ENCODE assay signal across 11 cellular contexts in the genomic region with DNA sequence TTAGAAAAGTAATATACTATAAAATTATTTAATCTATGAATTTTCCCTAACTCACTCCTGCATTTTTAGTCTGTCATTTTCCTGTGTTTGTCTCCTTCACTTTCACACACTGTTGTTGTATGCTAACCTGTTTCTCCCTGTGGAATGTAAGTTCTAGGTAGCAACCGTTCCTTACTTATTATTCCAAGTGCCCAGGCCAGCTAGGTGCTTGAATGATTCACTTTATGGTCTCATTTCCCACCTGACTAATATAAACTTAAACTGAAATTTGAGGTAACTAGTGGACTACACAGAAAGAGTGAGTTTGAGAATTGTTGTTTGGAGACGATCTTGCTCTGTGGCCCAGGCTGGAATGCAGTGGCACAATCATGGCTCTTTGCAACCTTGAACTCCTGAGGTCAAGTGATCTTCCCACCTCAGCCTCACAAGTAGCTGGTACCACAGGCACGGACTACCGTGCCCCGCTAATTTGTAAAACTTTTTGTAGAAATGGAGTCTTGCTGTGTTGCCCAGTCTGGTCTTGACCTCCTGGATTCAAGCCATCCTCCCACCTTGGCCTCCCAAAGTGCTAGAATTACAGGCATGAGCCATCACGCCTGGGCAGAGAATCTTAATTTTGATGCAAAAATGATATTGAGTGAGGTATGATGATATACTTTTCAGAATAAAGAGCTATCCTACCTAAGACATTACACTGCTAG. TPM values are rescaled to one million over a fixed set of nuclear protein-coding genes. Genes with fewer than 3 reads are reported as not detected.
A peak's percentile ranks its signal among the peaks of the same experiment; 100 is the strongest.
DNase-seq lines count a peak whose midpoint lies in the region; ATAC-seq and TF ChIP-seq lines count a peak whose summit lies in the region.
"Had no signal": no experiment of that assay in that cellular context is flagged by ENCODE, and none has a peak within 500 bp of the region (broad histone marks: within the 10 kb centered on the region; RNA-seq: fewer than 3 reads in every experiment).

No MANE protein-coding gene starts in this region.

- no peak overlapping the region for H4K8ac ChIP-seq in mesendoderm (ENCODE audit: low read depth, low read length)

- H3K9me2 ChIP-seq in hepatocyte (replicated peaks; ENCODE audit: insufficient read depth) = no peaks in the 10 kb centered on the region

- H3K9me3 ChIP-seq in hepatocyte (ENCODE audit: low read depth) = no peaks in the 10 kb centered on the region
- H3K9me3 ChIP-seq in gastrocnemius medialis = no peaks in the 10 kb centered on the region

- H4K5ac ChIP-seq in mesendoderm (ENCODE audit: low read length) = no peak overlapping the region

- no peak overlapping the region for H3K4ac ChIP-seq in mesendoderm (ENCODE audit: low read depth, low read length)

- POLR2A ChIA-PET in T-cell (lab: Charles Lee) = interaction anchor here in 1 of 2 donors (0.5 to 0.6 kb wide), 2 partner anchors 287 to 1511 kb away, joined by 5 to 6 read pairs; no protein-coding TSS in a partner anchor

- no peak overlapping the region for H2BK5ac ChIP-seq in mesendoderm (ENCODE audit: low read length)

- no peaks in the 10 kb centered on the region for H3K9me3 Mint-ChIP-seq in T-helper 2 cell treated with Interferon-gamma antibody and Interleukin-4, amounts not matched to agents 5 μg/mL and 100 μg/mL, for 36 hours
- no peaks in the 10 kb centered on the region for H3K9me3 Mint-ChIP-seq in T-cell

- peaks cover 22% of the 10 kb centered on the region for H4K20me1 ChIP-seq in hepatocyte (ENCODE audit: insufficient read depth, poor library complexity, severe bottlenecking)

- peaks cover 6% of the 10 kb centered on the region for H3K36me3 Mint-ChIP-seq in T-helper 2 cell treated with Interferon-gamma antibody and Interleukin-4, amounts not matched to agents 5 μg/mL and 100 μg/mL, for 36 hours (ENCODE audit: low read depth)
- no peaks in the 10 kb centered on the region for H3K36me3 Mint-ChIP-seq in T-cell

- no peak overlapping the region for H3K4me3 ChIP-seq in hepatocyte
- peak overlapping the region; percentile 75 to 90 (median 78) for H3K4me3 ChIP-seq in gastrocnemius medialis
- H3K4me3 ChIP-seq in mesendoderm (ENCODE audit: low read length) = no peak overlapping the region
- H3K4me3 ChIP-seq: lung had no signal

- peak overlapping the region; percentile 86 for H3K4me2 ChIP-seq in hepatocyte
- no peak overlapping the region for H3K4me2 ChIP-seq in mesendoderm (ENCODE audit: low read length)

- peaks cover 10% of the 10 kb centered on the region for H3K79me1 ChIP-seq in mesendoderm (ENCODE audit: low read length)

- H3K56ac ChIP-seq in mesendoderm (ENCODE audit: low read length) = no peak overlapping the region

- CTCF ChIA-PET in T-cell (lab: Charles Lee) = interaction anchor here in 1 of 2 donors (0.9 kb wide), 1 partner anchor 847 kb away, joined by 3 read pairs; no protein-coding TSS in a partner anchor

- ATAC-seq in T-cell (replicated peaks in 1 of 4) (no peak), gastrocnemius medialis (no peak), GM19397 (IDR thresholded peaks at IDR 0.05; ENCODE audit: unreplicated experiment) (no peak)

- H2BK15ac ChIP-seq in mesendoderm (replicated peaks; ENCODE audit: low read depth) = no peak overlapping the region

- H3K27me3 ChIP-seq in hepatocyte (no peaks in the 10 kb centered on the region), gastrocnemius medialis (no peaks in the 10 kb centered on the region), mesendoderm (ENCODE audit: insufficient read depth, low read length, poor library complexity) (no peaks in the 10 kb centered on the region)

- no peak overlapping the region for H3K27ac Mint-ChIP-seq in T-helper 2 cell treated with Interferon-gamma antibody and Interleukin-4, amounts not matched to agents 5 μg/mL and 100 μg/mL, for 36 hours
- no peak overlapping the region for H3K27ac Mint-ChIP-seq in T-cell

- peaks cover 2% of the 10 kb centered on the region for H3K27me3 Mint-ChIP-seq in T-helper 2 cell treated with Interferon-gamma antibody and Interleukin-4, amounts not matched to agents 5 μg/mL and 100 μg/mL, for 36 hours (ENCODE audit: low read depth)
- H3K27me3 Mint-ChIP-seq in T-cell = peaks cover 0 to 2% of the 10 kb centered on the region in 2 donors

- H3K9ac ChIP-seq in mesendoderm (ENCODE audit: low read length) = no peak overlapping the region

- DNase-seq in T-helper 2 cell treated with Interferon-gamma antibody and Interleukin-4, amounts not matched to agents 5 μg/mL and 100 μg/mL, for 36 hours (ENCODE audit: low spot score) = no peak
- DNase-seq in T-helper 2 cell (no peak), T-cell (no peak), hepatocyte (ENCODE audit: low spot score) (no peak), gastrocnemius medialis (no peak), mesendoderm (no peak), HUDEP-2 (lab: John Stamatoyannopoulos, UW; ENCODE audit: unreplicated experiment in 76 of 76) (no peak)
- DNase-seq: NCI-H524 had no signal

- TF ChIP-seq CTCF in hepatocyte (IDR thresholded peaks at IDR 0.05; ENCODE audit: poor library complexity) (no peak), gastrocnemius medialis (IDR thresholded peaks at IDR 0.05 in 4 of 5, conservative IDR thresholded peaks at IDR 0.05 in 1 of 5) (no peak)

- peaks cover 67% of the 10 kb centered on the region for H3K79me2 ChIP-seq in hepatocyte
- H3K79me2 ChIP-seq in mesendoderm (ENCODE audit: control insufficient read depth, insufficient read depth, low read length) = peaks cover 7% of the 10 kb centered on the region

- intact Hi-C loops in gastrocnemius medialis (cut with DNase I; ENCODE audit: low total_unique reads) = loop anchor here (2.0 to 10.0 kb wide), 2 partner anchors 49 to 853 kb away; a partner anchor contains a TSS

- H3K4me3 Mint-ChIP-seq in T-helper 2 cell treated with Interferon-gamma antibody and Interleukin-4, amounts not matched to agents 5 μg/mL and 100 μg/mL, for 36 hours = peak overlapping the region; percentile 39
- H3K4me3 Mint-ChIP-seq in T-cell = peak overlapping the region; percentile 79 to 94 (median 85)

- H3K4me1 Mint-ChIP-seq in T-helper 2 cell treated with Interferon-gamma antibody and Interleukin-4, amounts not matched to agents 5 μg/mL and 100 μg/mL, for 36 hours (ENCODE audit: low read depth) = peaks cover 31% of the 10 kb centered on the region
- H3K4me1 Mint-ChIP-seq in T-cell = peaks cover 41 to 54% (median 47%) of the 10 kb centered on the region in 3 donors

- H2AK5ac ChIP-seq in mesendoderm (ENCODE audit: low read length) = no peak overlapping the region

- in situ Hi-C loops in gastrocnemius medialis (cut with MboI; ENCODE audit: low sequenced_read_pairs in 4 of 4) = no loop called here

- no peak for TF ChIP-seq POLR2A in gastrocnemius medialis (IDR thresholded peaks at IDR 0.05)

- H3K36me3 ChIP-seq in hepatocyte (replicated peaks; ENCODE audit: insufficient read depth, low read depth) = no peaks in the 10 kb centered on the region
- no peaks in the 10 kb centered on the region for H3K36me3 ChIP-seq in gastrocnemius medialis
- H3K36me3 ChIP-seq in mesendoderm (ENCODE audit: control insufficient read depth, insufficient read depth, low read length) = no peaks in the 10 kb centered on the region

- no peak overlapping the region for H2AFZ ChIP-seq in hepatocyte

- H2BK120ac ChIP-seq in mesendoderm (ENCODE audit: low read depth, low read length) = no peak overlapping the region

- WGBS in hepatocyte (ENCODE audit: low lambda C conversion rate, missing lambda C conversion rate) = 77% methylated on average over 6 of the region's 6 CpGs
- WGBS in mesendoderm (ENCODE audit: extremely low coverage, insufficient coverage, low lambda C conversion rate) = no CpG with 5 or more reads among the region's 6 CpGs

- peaks cover 7% of the 10 kb centered on the region for H3K4me1 ChIP-seq in hepatocyte (ENCODE audit: insufficient read depth)
- peaks cover 26 to 34% of the 10 kb centered on the region in 2 donors for H3K4me1 ChIP-seq in gastrocnemius medialis
- no peaks in the 10 kb centered on the region for H3K4me1 ChIP-seq in mesendoderm (ENCODE audit: control insufficient read depth, low read depth, low read length)

- H3K18ac ChIP-seq in mesendoderm (ENCODE audit: low read length) = no peak overlapping the region

- no peak overlapping the region for H3K27ac ChIP-seq in hepatocyte
- peak overlapping the region; percentile 90 to 96 (median 94) for H3K27ac ChIP-seq in gastrocnemius medialis
- H3K27ac ChIP-seq in mesendoderm (ENCODE audit: low read depth, low read length) = no peak overlapping the region
- H3K27ac ChIP-seq: epithelial cell of prostate had no signal

- H3K23ac ChIP-seq in mesendoderm (ENCODE audit: low read length) = no peak overlapping the region

RNA-seq across cellular contexts. Expression of a gene that starts 1.9 kb away (rescaled TPM):
- total RNA-seq in T-cell (10 to 100 TPM; 16.6 to 22.2 (median 20.1) TPM), hepatocyte (34.4 and 36.2 TPM in 2 replicates), gastrocnemius medialis (100 to 1,000 TPM; 136 to 248 (median 194) TPM)
- 5.4 and 8.0 TPM in 2 replicates for polyA plus RNA-seq in hepatocyte
- 8.4 TPM for polyA plus RNA-seq in mesendoderm (2013, experiment 1 of 2)
- polyA plus RNA-seq in mesendoderm (2013, experiment 2 of 2) = 8.4 TPM

RNA-seq across cellular contexts. Expression of a gene that starts 30.0 kb away (rescaled TPM):
- 1 to 10 TPM; 3.2 to 4.8 (median 4.1) TPM for total RNA-seq in T-cell
- 14.8 and 19.0 TPM in 2 replicates for total RNA-seq in hepatocyte
- 8.9 and 9.0 TPM in 2 replicates for polyA plus RNA-seq in hepatocyte
- total RNA-seq in gastrocnemius medialis = 10 to 100 TPM; 18.7 to 22.3 (median 20.1) TPM
- polyA plus RNA-seq in mesendoderm (2013, experiment 1 of 2) = 21.1 TPM
- polyA plus RNA-seq in mesendoderm (2013, experiment 2 of 2) = 22.1 TPM

Comparison
In these comparisons a context has a peak if more than half of its experiments do, and no peak if none do; other contexts are left out.
1. H3K27ac ChIP-seq: peak in gastrocnemius medialis (4 of 4); none in hepatocyte (single experiment) and mesendoderm (single experiment).
2. H3K4me3 ChIP-seq: peak in gastrocnemius medialis (4 of 4); none in hepatocyte (single experiment) and mesendoderm (single experiment).